ENCODE assay signal across 16 cellular contexts in genomic region chr9:14500705-14501104, GRCh38.
"Had no signal": no experiment of that assay in that cellular context is flagged by ENCODE, and none has a peak within 500 bp of the region (broad histone marks: within the 10 kb centered on the region; RNA-seq: fewer than 3 reads in every experiment).

No MANE protein-coding gene starts in this region.

- H3K9me3 ChIP-seq: right lobe of liver, testis, upper lobe of left lung had no signal

- DNase-seq: activated CD4-positive, alpha-beta T cell treated with anti-CD3 and anti-CD28 coated beads, Interleukin-2, amount 10 ng/mL, durations not matched to agents 7 days and 5 days; activated naive CD8-positive, alpha-beta T cell treated with anti-CD3 and anti-CD28 coated beads for 36 hours; brain microvascular endothelial cell; effector memory CD4-positive, alpha-beta T cell; foreskin fibroblast; hippocampal formation; left ventricle myocardium superior; mesenchymal stem cell; occipital lobe; right lobe of liver; stimulated activated naive CD8-positive, alpha-beta T cell treated with anti-CD3 and anti-CD28 coated beads, Interleukin-15, amount 100 ng/mL, for 72 hours; testis; upper lobe of left lung had no signal

- H3K4me3 ChIP-seq: right lobe of liver, testis, upper lobe of left lung had no signal

- H3K4me3 Mint-ChIP-seq: activated CD4-positive, alpha-beta T cell treated with anti-CD3 and anti-CD28 coated beads, Interleukin-2, amount 10 ng/mL, durations not matched to agents 7 days and 5 days; activated naive CD8-positive, alpha-beta T cell treated with anti-CD3 and anti-CD28 coated beads for 36 hours; activated T-helper 1 cell treated with anti-CD3 and anti-CD28 coated beads, Interleukin-12 subunit alpha, Interleukin-12 subunit beta, Interleukin-2, Interleukin-4 antibody, amounts not matched to agents 30 ng/mL and 10 ng/mL and 1 ng/mL, durations not matched to agents 14 hours and 24 hours and 36 hours; nephron; stimulated activated naive CD8-positive, alpha-beta T cell treated with anti-CD3 and anti-CD28 coated beads, Interleukin-15, amount 100 ng/mL, for 72 hours had no signal

- H3K27me3 ChIP-seq: brain microvascular endothelial cell, right lobe of liver, testis, upper lobe of left lung had no signal

- H3K4me1 ChIP-seq: right lobe of liver, testis, upper lobe of left lung had no signal

- ATAC-seq: left ventricle myocardium superior; right lobe of liver; stimulated activated naive CD8-positive, alpha-beta T cell treated with anti-CD3 and anti-CD28 coated beads, Interleukin-15, amount 100 ng/mL, for 72 hours had no signal

- H3K9me3 Mint-ChIP-seq: activated CD4-positive, alpha-beta T cell treated with anti-CD3 and anti-CD28 coated beads, Interleukin-2, amount 10 ng/mL, durations not matched to agents 7 days and 5 days; activated naive CD8-positive, alpha-beta T cell treated with anti-CD3 and anti-CD28 coated beads for 36 hours; activated T-helper 1 cell treated with anti-CD3 and anti-CD28 coated beads, Interleukin-12 subunit alpha, Interleukin-12 subunit beta, Interleukin-2, Interleukin-4 antibody, amounts not matched to agents 30 ng/mL and 10 ng/mL and 1 ng/mL, durations not matched to agents 14 hours and 24 hours and 36 hours had no signal

- H3K36me3 Mint-ChIP-seq: activated naive CD8-positive, alpha-beta T cell treated with anti-CD3 and anti-CD28 coated beads for 36 hours had no signal

- H3K27ac Mint-ChIP-seq: activated CD4-positive, alpha-beta T cell treated with anti-CD3 and anti-CD28 coated beads, Interleukin-2, amount 10 ng/mL, durations not matched to agents 7 days and 5 days; activated naive CD8-positive, alpha-beta T cell treated with anti-CD3 and anti-CD28 coated beads for 36 hours; activated T-helper 1 cell treated with anti-CD3 and anti-CD28 coated beads, Interleukin-12 subunit alpha, Interleukin-12 subunit beta, Interleukin-2, Interleukin-4 antibody, amounts not matched to agents 30 ng/mL and 10 ng/mL and 1 ng/mL, durations not matched to agents 14 hours and 24 hours and 36 hours; nephron; progenitor cell of endocrine pancreas; stimulated activated naive CD8-positive, alpha-beta T cell treated with anti-CD3 and anti-CD28 coated beads, Interleukin-15, amount 100 ng/mL, for 72 hours had no signal

- H3K27me3 Mint-ChIP-seq: activated CD4-positive, alpha-beta T cell treated with anti-CD3 and anti-CD28 coated beads, Interleukin-2, amount 10 ng/mL, durations not matched to agents 7 days and 5 days; progenitor cell of endocrine pancreas; stimulated activated naive CD8-positive, alpha-beta T cell treated with anti-CD3 and anti-CD28 coated beads, Interleukin-15, amount 100 ng/mL, for 72 hours had no signal

- H3K36me3 ChIP-seq: brain microvascular endothelial cell, right lobe of liver, upper lobe of left lung had no signal

- H3K27ac ChIP-seq: brain microvascular endothelial cell, right lobe of liver, testis, upper lobe of left lung had no signal

- H3K4me1 Mint-ChIP-seq: activated CD4-positive, alpha-beta T cell treated with anti-CD3 and anti-CD28 coated beads, Interleukin-2, amount 10 ng/mL, durations not matched to agents 7 days and 5 days; activated naive CD8-positive, alpha-beta T cell treated with anti-CD3 and anti-CD28 coated beads for 36 hours; nephron; stimulated activated naive CD8-positive, alpha-beta T cell treated with anti-CD3 and anti-CD28 coated beads, Interleukin-15, amount 100 ng/mL, for 72 hours had no signal
